9 cellular contexts compared by ENCODE assay signal in genomic region chr12:38664661-38665269, GRCh38.
A peak's percentile ranks its signal among the peaks of the same experiment; 100 is the strongest.
DNase-seq lines count a peak whose midpoint lies in the region; TF ChIP-seq lines count a peak whose summit lies in the region.
"Had no signal": no experiment of that assay in that cellular context is flagged by ENCODE, and none has a peak within 500 bp of the region (broad histone marks: within the 10 kb centered on the region; RNA-seq: fewer than 3 reads in every experiment).

No MANE protein-coding gene starts in this region.

- H3K36me3 Mint-ChIP-seq in glutamatergic neuron (ENCODE audit: unreplicated experiment) = no peaks in the 10 kb centered on the region

- H3K4me1 ChIP-seq in HEK293 (ENCODE audit: control insufficient read depth, insufficient read depth, low read length) = no peaks in the 10 kb centered on the region
- H3K4me1 ChIP-seq in OCI-LY7 (ENCODE audit: insufficient read depth, low read length, poor library complexity, severe bottlenecking) = no peaks in the 10 kb centered on the region

- POLR2A ChIA-PET in HEK293 (lab: Yijun Ruan, JAX) = no interaction called here
- POLR2A ChIA-PET in OCI-LY7 (lab: Charles Lee) = interaction anchor here (1.0 kb wide), 1 partner anchor 15 kb away, joined by 7 read pairs; no protein-coding TSS in a partner anchor

- BruUV-seq in OCI-LY7 (replicated peaks; lab: Mats Ljungman, UMichigan) = no TSS peak

- H4K20me1 ChIP-seq in OCI-LY7 (ENCODE audit: insufficient read depth, low read length) = no peaks in the 10 kb centered on the region

- peaks cover 2% of the 10 kb centered on the region for H3K27me3 Mint-ChIP-seq in glutamatergic neuron (ENCODE audit: unreplicated experiment)

- H3K4me2 ChIP-seq in OCI-LY7 (ENCODE audit: low read length) = no peak overlapping the region

- intact Hi-C loops in OCI-LY7 (cut with micrococcal nuclease; ENCODE audit: unreplicated experiment) = no loop called here

- DNase-seq in GM13976 (ENCODE audit: low spot score) (peak; percentile 5), OCI-LY7 (ENCODE audit: low spot score) (peak; percentile 3), glutamatergic neuron (peak; percentile 24), LoVo (ENCODE audit: low spot score) (no peak), NCI-H510A (lab: John Stamatoyannopoulos, UW) (no peak), DMS153 (lab: John Stamatoyannopoulos, UW) (no peak)
- DNase-seq in activated effector memory CD4-positive, alpha-beta T cell treated with anti-CD3 and anti-CD28 coated beads, Interleukin-2, amount 50 U/mL, for 16 hours = no peak

- no peaks in the 10 kb centered on the region for H3K79me2 ChIP-seq in OCI-LY7 (ENCODE audit: insufficient read depth, low read depth, low read length)

- no peaks in the 10 kb centered on the region for H3K9me3 ChIP-seq in HEK293 (ENCODE audit: control insufficient read depth, insufficient read depth, low read depth, low read length)
- no peaks in the 10 kb centered on the region for H3K9me3 ChIP-seq in OCI-LY7 (ENCODE audit: low read length)

- no peaks in the 10 kb centered on the region for H3K9me3 Mint-ChIP-seq in glutamatergic neuron (ENCODE audit: unreplicated experiment)

- CTCF ChIA-PET in HEK293 (lab: Yijun Ruan, JAX) (interaction anchor here (0.5 to 1.6 kb wide), 11 partner anchors 11 to 440 kb away, joined by 3 to 7 read pairs (median 4); partner anchors contain the start of gene CPNE8), OCI-LY7 (lab: Charles Lee; ENCODE audit: unreplicated experiment) (no interaction called here)

- TF ChIP-seq CTCF in GM13976 (IDR thresholded peaks at IDR 0.05; ENCODE audit: borderline replicate concordance, control extremely low read depth, extremely low read depth, insufficient read depth, missing control alignments) = no peak
- no peak for TF ChIP-seq CTCF in HEK293 (tag by site-specific recombination; IDR thresholded peaks at IDR 0.05)
- peak; percentile 72 for TF ChIP-seq CTCF in OCI-LY7 (conservative IDR thresholded peaks at IDR 0.05; ENCODE audit: low read length)
- TF ChIP-seq CTCF in glutamatergic neuron (IDR thresholded peaks at IDR 0.05; ENCODE audit: partially characterized antibody, unreplicated experiment) = peak; percentile 53

- no peak overlapping the region for H3K4me3 Mint-ChIP-seq in glutamatergic neuron (ENCODE audit: unreplicated experiment)

- H2AFZ ChIP-seq in OCI-LY7 (ENCODE audit: low read length) = no peak overlapping the region

- no peak overlapping the region for H3K27ac Mint-ChIP-seq in glutamatergic neuron (ENCODE audit: unreplicated experiment)

- in situ Hi-C loops in GM13976 (cut with MboI; ENCODE audit: low sequenced_read_pairs, unreplicated experiment) = loop anchor here (25.0 kb wide), 1 partner anchor 248 kb away; the partner anchor contains the start of gene CPNE8

- H3K27ac ChIP-seq in HEK293 (ENCODE audit: extremely low read depth, low read depth, low read length) (no peak overlapping the region), OCI-LY7 (ENCODE audit: low read depth, low read length, poor library complexity, severe bottlenecking) (no peak overlapping the region)
- H3K27ac ChIP-seq: SK-N-MC had no signal

- no peak overlapping the region for H3K4me3 ChIP-seq in HEK293 (ENCODE audit: low read depth, low read length)
- H3K4me3 ChIP-seq in OCI-LY7 (ENCODE audit: low read depth, low read length, poor library complexity, severe bottlenecking) = no peak overlapping the region
- H3K4me3 ChIP-seq: SK-N-MC had no signal

- H3K36me3 ChIP-seq in HEK293 (ENCODE audit: control insufficient read depth in 2 of 2, insufficient read depth in 1 of 2, low read length in 2 of 2) (no peaks in the 10 kb centered on the region), OCI-LY7 (ENCODE audit: insufficient read depth, low read length) (no peaks in the 10 kb centered on the region)

- H3K9me2 ChIP-seq in OCI-LY7 (ENCODE audit: insufficient read depth, low read length) = no peaks in the 10 kb centered on the region

- no peaks in the 10 kb centered on the region for H3K4me1 Mint-ChIP-seq in glutamatergic neuron (ENCODE audit: low read depth, unreplicated experiment)

TF ChIP-seq in HEK293, 187 proteins besides CTCF, POLR2A, EP300 and RAD21:
- TF ChIP-seq ZNF626 (tag by site-specific recombination; IDR thresholded peaks at IDR 0.05) = no peak
- TF ChIP-seq ZNF654 (tag by site-specific recombination; IDR thresholded peaks at IDR 0.05; ENCODE audit: low read depth) = peak; percentile 52
- TF ChIP-seq ZNF501 (tag by site-specific recombination; IDR thresholded peaks at IDR 0.05) = no peak

Comparison
In these comparisons a context has a peak if more than half of its experiments do, and no peak if none do; other contexts are left out.
1. DNase-seq: peak in GM13976 (single experiment), OCI-LY7 (single experiment) and glutamatergic neuron (single experiment); none in LoVo (single experiment), NCI-H510A (single experiment), DMS153 (single experiment) and activated effector memory CD4-positive, alpha-beta T cell treated with anti-CD3 and anti-CD28 coated beads, Interleukin-2, amount 50 U/mL, for 16 hours (single experiment).
2. CTCF ChIP-seq: peak in OCI-LY7 (single experiment) and glutamatergic neuron (single experiment); none in GM13976 (single experiment) and HEK293 (single experiment).